In genomic region chr6:13437597-13437996, GRCh38 we compare ENCODE assay signal across 28 cellular contexts.
"Had no signal": no experiment of that assay in that cellular context is flagged by ENCODE, and none has a peak within 500 bp of the region (broad histone marks: within the 10 kb centered on the region; RNA-seq: fewer than 3 reads in every experiment).

No MANE protein-coding gene starts in this region.

- H3K27ac ChIP-seq: coronary artery, pancreas, stomach, thyroid gland, vagina had no signal

- H3K27me3 Mint-ChIP-seq: effector memory CD8-positive, alpha-beta T cell; naive thymus-derived CD4-positive, alpha-beta T cell had no signal

- ATAC-seq: effector memory CD8-positive, alpha-beta T cell; heart right ventricle; left colon; left ventricle myocardium superior; naive thymus-derived CD4-positive, alpha-beta T cell; pancreas; sciatic nerve had no signal

- H3K4me1 ChIP-seq: thyroid gland had no signal

- FAIRE-seq: endometrium, pancreas had no signal

- H3K4me2 ChIP-seq: smooth muscle cell had no signal

- H3K9me3 ChIP-seq: esophagus squamous epithelium, heart right ventricle, pancreas, stomach, thyroid gland, vagina had no signal

- H3K36me3 ChIP-seq: esophagus squamous epithelium, heart right ventricle, pancreas, stomach, thyroid gland, vagina had no signal

- H3K9me3 Mint-ChIP-seq: effector memory CD8-positive, alpha-beta T cell had no signal

- DNase-seq: dermis blood vessel endothelial cell; effector memory CD8-positive, alpha-beta T cell; esophagus squamous epithelium; foreskin melanocyte; glutamatergic neuron; heart right ventricle; hippocampal formation; islet precursor cell; kidney glomerular epithelial cell; left colon; left ventricle myocardium superior; mesenchymal stem cell; midbrain; naive thymus-derived CD4-positive, alpha-beta T cell; pancreas; stimulated activated CD4-positive, alpha-beta T cell treated with anti-CD3 and anti-CD28 coated beads, Interleukin-12 subunit alpha, Interleukin-12 subunit beta, amount 100 ng/mL, for 4 hours; stimulated activated CD4-positive, alpha-beta T cell treated with anti-CD3 and anti-CD28 coated beads, Interleukin-1b, Interleukin-23, amount 100 ng/mL, for 48 hours; stimulated activated CD4-positive, alpha-beta T cell treated with anti-CD3 and anti-CD28 coated beads, Interleukin-4, amount 100 ng/mL, for 1 hour; stimulated activated CD8-positive, alpha-beta memory T cell treated with anti-CD3 and anti-CD28 coated beads, Interleukin-4, amount 100 ng/mL, for 48 hours; stimulated activated naive CD4-positive, alpha-beta T cell treated with Interleukin-2 at 50 U/mL for 16 hours; stomach; thyroid gland had no signal

- H3K4me3 Mint-ChIP-seq: naive thymus-derived CD4-positive, alpha-beta T cell had no signal

- H3K27me3 ChIP-seq: esophagus squamous epithelium, heart right ventricle, pancreas, stomach, thyroid gland, vagina had no signal

- H3K4me3 ChIP-seq: coronary artery, esophagus squamous epithelium, heart right ventricle, lung, pancreas, smooth muscle cell, stomach, thyroid gland, vagina had no signal
